12 cellular contexts compared by ENCODE assay signal in the genomic region with DNA sequence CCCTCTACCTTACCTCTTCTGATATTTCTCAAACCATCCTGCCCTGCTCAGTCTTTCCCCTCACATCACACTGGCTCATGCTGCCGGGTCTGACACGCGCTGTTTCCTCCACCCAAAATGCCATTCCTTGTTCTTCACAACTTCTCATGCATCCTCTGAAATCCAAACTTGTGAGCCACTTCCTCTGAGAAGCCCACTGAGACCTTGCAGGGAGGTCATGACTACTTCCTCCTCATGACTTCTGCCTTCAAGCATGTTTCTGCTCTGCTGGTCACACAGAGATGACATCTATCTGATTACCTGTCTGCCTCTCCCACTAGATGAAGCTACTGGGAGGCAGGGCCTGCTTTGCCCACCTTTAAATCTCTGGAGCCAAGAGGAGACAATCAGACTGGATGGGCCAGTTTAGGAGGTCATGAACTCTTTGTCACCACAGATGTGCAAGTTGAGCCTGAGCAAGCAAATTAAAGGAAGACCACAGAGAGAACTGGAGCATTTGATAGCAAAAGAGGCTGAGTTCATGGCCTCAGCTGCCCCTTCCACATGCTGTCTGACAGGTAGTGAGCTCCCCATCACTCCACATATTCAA.
DNase-seq lines count a peak whose midpoint lies in the region; ATAC-seq, FAIRE-seq and TF ChIP-seq lines count a peak whose summit lies in the region.
"Had no signal": no experiment of that assay in that cellular context is flagged by ENCODE, and none has a peak within 500 bp of the region (broad histone marks: within the 10 kb centered on the region; RNA-seq: fewer than 3 reads in every experiment).

No MANE protein-coding gene starts in this region.

- H2AFZ ChIP-seq in ACC112 (ENCODE audit: low read length, unreplicated experiment), result peak overlapping the region; percentile 28

- H3K27me3 ChIP-seq in ACC112 (ENCODE audit: insufficient read depth, low read length), result no peaks in the 10 kb centered on the region
- no peaks in the 10 kb centered on the region for H3K27me3 ChIP-seq in gastrocnemius medialis

- no peak for TF ChIP-seq POLR2A in gastrocnemius medialis (IDR thresholded peaks at IDR 0.05)

- intact Hi-C loops in gastrocnemius medialis (cut with DNase I; ENCODE audit: low total_unique reads), result no loop called here

- DNase-seq in RCC 7860 (ENCODE audit: low spot score), result peak; percentile 99
- DNase-seq in fibroblast of the aortic adventitia (ENCODE audit: low read depth), result peak; percentile 80
- no peak for DNase-seq in NCI-H1105 (lab: John Stamatoyannopoulos, UW)
- no peak for DNase-seq in gastrocnemius medialis
- DNase-seq: activated CD4-positive, CD25-positive, alpha-beta regulatory T cell; CD4-positive, CD25-positive, alpha-beta regulatory T cell; NCI-H526 treated with DMSO at 0.1 percent for 48 hours; psoas muscle had no signal

- H3K4me1 ChIP-seq in ACC112 (ENCODE audit: control insufficient read depth, insufficient read depth, low read length, unreplicated experiment) (peaks cover 52% of the 10 kb centered on the region), gastrocnemius medialis (no peaks in the 10 kb centered on the region)
- H3K4me1 ChIP-seq: psoas muscle had no signal

- H3K27ac ChIP-seq in ACC112 (ENCODE audit: low read depth, low read length) (peak overlapping the region; percentile 87), gastrocnemius medialis (no peak overlapping the region)
- H3K27ac ChIP-seq: psoas muscle had no signal

- TF ChIP-seq CTCF in fibroblast of the aortic adventitia (IDR thresholded peaks at IDR 0.05; ENCODE audit: insufficient read depth, low read length) (no peak), gastrocnemius medialis (IDR thresholded peaks at IDR 0.05 in 4 of 5, conservative IDR thresholded peaks at IDR 0.05 in 1 of 5) (no peak)

- in situ Hi-C loops in gastrocnemius medialis (cut with MboI; ENCODE audit: low sequenced_read_pairs in 4 of 4), result no loop called here

- ATAC-seq in GM21576 (IDR thresholded peaks at IDR 0.05; ENCODE audit: unreplicated experiment), result peak; percentile 46
- ATAC-seq in GM21360 (IDR thresholded peaks at IDR 0.05; ENCODE audit: unreplicated experiment), result no peak
- no peak for ATAC-seq in gastrocnemius medialis
- ATAC-seq in HG02852 (IDR thresholded peaks at IDR 0.05; ENCODE audit: unreplicated experiment), result no peak
- ATAC-seq: psoas muscle had no signal

- no peaks in the 10 kb centered on the region for H3K79me2 ChIP-seq in ACC112 (ENCODE audit: control insufficient read depth, insufficient read depth, low read length, unreplicated experiment)

- H3K36me3 ChIP-seq in ACC112 (ENCODE audit: insufficient read depth, low read length), result no peaks in the 10 kb centered on the region
- H3K36me3 ChIP-seq in gastrocnemius medialis, result no peaks in the 10 kb centered on the region

- FAIRE-seq in RCC 7860 (lab: Jason Lieb, UNC), result peak; percentile 82

- H3K9me3 ChIP-seq in gastrocnemius medialis, result no peaks in the 10 kb centered on the region
- H3K9me3 ChIP-seq: psoas muscle had no signal

- H3K4me3 ChIP-seq in ACC112 (ENCODE audit: low read depth, low read length), result peak overlapping the region; percentile 5; the same call in 1 of the 2 replicates
- H3K4me3 ChIP-seq in fibroblast of the aortic adventitia (ENCODE audit: low read depth, low read length), result no peak overlapping the region
- no peak overlapping the region for H3K4me3 ChIP-seq in gastrocnemius medialis
- H3K4me3 ChIP-seq: psoas muscle had no signal

Comparison
In these comparisons a context has a peak if more than half of its experiments do, and no peak if none do; other contexts are left out.
1. DNase-seq: peak in RCC 7860 (single experiment) and fibroblast of the aortic adventitia (single experiment); none in NCI-H1105 (single experiment) and gastrocnemius medialis (0 of 2).